In the genomic region with DNA sequence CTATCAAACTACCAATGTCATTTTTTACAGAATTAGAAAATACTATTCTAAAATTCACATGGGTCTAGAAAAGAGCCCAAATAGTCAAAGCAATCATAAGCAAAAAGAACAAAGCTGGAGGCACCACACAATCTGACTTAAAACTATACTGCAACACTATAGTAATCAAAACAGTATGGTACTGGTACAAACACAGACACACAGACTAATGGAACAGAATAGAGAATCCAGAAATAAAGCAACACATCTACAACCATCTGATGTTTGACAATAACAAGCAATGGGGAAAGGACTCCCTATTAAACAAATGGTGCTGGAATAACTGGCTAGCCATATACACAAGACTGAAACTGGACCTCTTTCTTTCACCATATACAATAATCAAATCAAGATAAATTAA, we compare ENCODE assay signal across 38 cellular contexts. TPM values are rescaled to one million over a fixed set of nuclear protein-coding genes. Genes with fewer than 3 reads are reported as not detected.
DNase-seq lines count a peak whose midpoint lies in the region; ATAC-seq, FAIRE-seq and TF ChIP-seq lines count a peak whose summit lies in the region.
"Had no signal": no experiment of that assay in that cellular context is flagged by ENCODE, and none has a peak within 500 bp of the region (broad histone marks: within the 10 kb centered on the region; RNA-seq: fewer than 3 reads in every experiment).

No MANE protein-coding gene starts in this region.

- TF ChIP-seq CTCF in HEK293 (tag by site-specific recombination; IDR thresholded peaks at IDR 0.05): no peak
- TF ChIP-seq CTCF in K562 (IDR thresholded peaks at IDR 0.05 in 2 of 3, conservative IDR thresholded peaks at IDR 0.05 in 1 of 3; ENCODE audit: insufficient read depth in 2 of 3, low read depth in 1 of 3, low read length in 3 of 3): no peak

- H2AFZ ChIP-seq in K562 (ENCODE audit: low read depth, low read length): no peak overlapping the region

- H3K36me3 ChIP-seq in HEK293 (ENCODE audit: control insufficient read depth in 2 of 2, insufficient read depth in 1 of 2, low read length in 2 of 2): no peaks in the 10 kb centered on the region
- H3K36me3 ChIP-seq in K562 (ENCODE audit: control insufficient read depth, insufficient read depth, low read length): no peaks in the 10 kb centered on the region
- H3K36me3 ChIP-seq: BE2C, BLaER1 had no signal

- FAIRE-seq in K562 (lab: Jason Lieb, UNC): no peak
- FAIRE-seq: A204.1, A549, D721Med had no signal

- H3K36me3 Mint-ChIP-seq in T-helper 17 cell (ENCODE audit: low read depth): no peaks in the 10 kb centered on the region
- H3K36me3 Mint-ChIP-seq: CD14-positive monocyte; CD8-positive, alpha-beta T cell had no signal

- H4K20me1 ChIP-seq in K562 (replicated peaks; ENCODE audit: control insufficient read depth, insufficient read depth, low read length): no peaks in the 10 kb centered on the region
- H4K20me1 ChIP-seq: BLaER1; BLaER1 treated with 17β-estradiol and CSF1 and Interleukin-3, amounts not matched to agents 10 nM and 100 nM had no signal

- POLR2A ChIA-PET in HEK293 (lab: Yijun Ruan, JAX): no interaction called here
- POLR2A ChIA-PET in K562 (lab: Yijun Ruan, JAX): interaction anchor here (0.6 kb wide), 1 partner anchor 87 kb away, joined by 4 read pairs; no protein-coding TSS in a partner anchor

- H3K27ac ChIP-seq in HEK293 (ENCODE audit: extremely low read depth, low read depth, low read length) (no peak overlapping the region), K562 (ENCODE audit: extremely low read depth, low read depth, low read length) (no peak overlapping the region)
- H3K27ac ChIP-seq: 22Rv1; A549; BLaER1; BLaER1 treated with 17β-estradiol and CSF1 and Interleukin-3, amounts not matched to agents 10 nM and 100 nM; C4-2B had no signal

- no peaks in the 10 kb centered on the region for H3K27me3 Mint-ChIP-seq in T-helper 17 cell
- H3K27me3 Mint-ChIP-seq: B cell had no signal

- CTCF ChIA-PET in HEK293 (lab: Yijun Ruan, JAX): no interaction called here
- CTCF ChIA-PET in K562 (lab: Yijun Ruan, JAX; ENCODE audit: low intra/inter-chr PET ratio): no interaction called here

- no peak for TF ChIP-seq RAD21 in K562 (CRISPR knock-in tag; conservative IDR thresholded peaks at IDR 0.05 in 1 of 2, IDR thresholded peaks at IDR 0.05 in 1 of 2)

- H3K4me3 ChIP-seq in HEK293 (ENCODE audit: low read depth, low read length) (no peak overlapping the region), K562 (no peak overlapping the region)
- H3K4me3 ChIP-seq: A549; BLaER1; BLaER1 treated with 17β-estradiol and CSF1 and Interleukin-3, amounts not matched to agents 10 nM and 100 nM had no signal

- no peaks in the 10 kb centered on the region for H3K4me1 ChIP-seq in HEK293 (ENCODE audit: control insufficient read depth, insufficient read depth, low read length)
- peaks cover 5 to 12% of the 10 kb centered on the region in 2 experiments; a peak in 4 of 5 replicates for H3K4me1 ChIP-seq in K562 (replicated peaks in 1 of 2; ENCODE audit: control insufficient read depth in 2 of 2, insufficient read depth in 2 of 2, low read length in 2 of 2)
- H3K4me1 ChIP-seq: BE2C, BLaER1, Caco-2 had no signal

- H3K9me3 ChIP-seq in HEK293 (ENCODE audit: control insufficient read depth, insufficient read depth, low read depth, low read length) (no peaks in the 10 kb centered on the region), T-helper 17 cell (ENCODE audit: control insufficient read depth, low read length, poor library complexity, severe bottlenecking) (peaks cover 15% of the 10 kb centered on the region), K562 (replicated peaks; ENCODE audit: control insufficient read depth, insufficient read depth, low read depth, low read length) (peaks cover 5% of the 10 kb centered on the region; the same call in 1 of the 2 replicates)
- H3K9me3 ChIP-seq: BE2C, Caco-2 had no signal

- intact Hi-C loops in K562 (cut with micrococcal nuclease): no loop called here

- no peak for TF ChIP-seq POLR2A in K562 (conservative IDR thresholded peaks at IDR 0.05)

- ATAC-seq in T-helper 17 cell (no peak), K562 (no peak), GM19397 (IDR thresholded peaks at IDR 0.05; ENCODE audit: unreplicated experiment) (no peak), HG03521 (IDR thresholded peaks at IDR 0.05; ENCODE audit: unreplicated experiment) (no peak), HG03442 (IDR thresholded peaks at IDR 0.05; ENCODE audit: unreplicated experiment) (no peak)
- ATAC-seq: A549; CD8-positive, alpha-beta T cell had no signal

- BruUV-seq in K562 (replicated peaks; lab: Mats Ljungman, UMichigan): no TSS peak

- no peak overlapping the region for H3K4me2 ChIP-seq in K562 (ENCODE audit: insufficient read depth, low read length)
- H3K4me2 ChIP-seq: A549; BLaER1; BLaER1 treated with 17β-estradiol and CSF1 and Interleukin-3, amounts not matched to agents 10 nM and 100 nM had no signal

- no peak for DNase-seq in T-helper 17 cell
- no peak for DNase-seq in K562 (ENCODE audit: extremely low read depth in 1 of 4, low spot score in 3 of 4)
- DNase-seq: 8988T; ACHN; AML-193; BE2C; C1 segment of cervical spinal cord; Caco-2; Calu3; CD4-positive, alpha-beta memory T cell; CD4-positive, alpha-beta T cell; CD4-positive, CD25-positive, alpha-beta regulatory T cell; CD8-positive, alpha-beta memory T cell; CD8-positive, alpha-beta T cell; COR-L47; DMS 273 treated with DMSO at 0.1 percent for 48 hours; DMS153; DMS53; DMS79; DMS79 treated with DMSO at 0.1 percent for 48 hours; DND-41; EL had no signal

- peak overlapping the region; percentile 0 for H3K27ac Mint-ChIP-seq in T-helper 17 cell
- H3K27ac Mint-ChIP-seq: B cell; CD14-positive monocyte; CD4-positive, alpha-beta memory T cell; CD4-positive, alpha-beta T cell; CD4-positive, CD25-positive, alpha-beta regulatory T cell; CD8-positive, alpha-beta T cell had no signal

- no peak overlapping the region for H3K4me3 Mint-ChIP-seq in T-helper 17 cell
- H3K4me3 Mint-ChIP-seq: B cell; CD14-positive monocyte; CD4-positive, alpha-beta memory T cell; CD4-positive, alpha-beta T cell; CD4-positive, CD25-positive, alpha-beta regulatory T cell; CD8-positive, alpha-beta memory T cell; CD8-positive, alpha-beta T cell had no signal

- no peaks in the 10 kb centered on the region for H3K9me1 ChIP-seq in K562 (ENCODE audit: control insufficient read depth, insufficient read depth, low read length)

- H3K9ac ChIP-seq in K562 (ENCODE audit: insufficient read depth in 1 of 2, low read depth in 2 of 2, low read length in 2 of 2): no peak overlapping the region
- H3K9ac ChIP-seq: BLaER1; BLaER1 treated with 17β-estradiol and CSF1 and Interleukin-3, amounts not matched to agents 10 nM and 100 nM had no signal

- H3K79me2 ChIP-seq in K562 (ENCODE audit: control insufficient read depth, insufficient read depth, low read length): no peaks in the 10 kb centered on the region

- in situ Hi-C loops in K562 (cut with MboI): no loop called here

- peaks cover 8% of the 10 kb centered on the region for H3K4me1 Mint-ChIP-seq in T-helper 17 cell

- no peaks in the 10 kb centered on the region for H3K27me3 ChIP-seq in K562 (ENCODE audit: control insufficient read depth in 2 of 2, insufficient read depth in 2 of 2, low read length in 2 of 2)
- H3K27me3 ChIP-seq: BE2C; BLaER1; BLaER1 treated with 17β-estradiol and CSF1 and Interleukin-3, amounts not matched to agents 10 nM and 100 nM had no signal

- TF ChIP-seq EP300 in K562 (IDR thresholded peaks at IDR 0.05; ENCODE audit: low read length): no peak

TF ChIP-seq in HEK293, 187 proteins besides CTCF, POLR2A, EP300 and RAD21 (continues in another document):
- peak; percentile 14 for TF ChIP-seq SETDB1 (IDR thresholded peaks at IDR 0.05; ENCODE audit: insufficient read length, low read length)

TF ChIP-seq in K562, 482 proteins besides CTCF, POLR2A, EP300 and RAD21 (continues in another document):
- no peak for TF ChIP-seq KDM4B (IDR thresholded peaks at IDR 0.05; ENCODE audit: borderline replicate concordance in 2 of 2, low read depth in 1 of 2)

RNA-seq across cellular contexts. Expression of gene CD53, which starts 39.8 kb away (rescaled TPM):
- total RNA-seq in T-helper 17 cell (100 to 1,000 TPM; 286 to 385 TPM), K562 (2014; rRNA removed) (63.5 and 79.5 TPM in 2 replicates), K562 (2014; rRNA removed; fragmentation: Illumina TruSeq; extraction: Trizol) (105 and 109 TPM in 2 replicates), K562 (2015; rRNA removed; fragmentation: Illumina TruSeq; extraction: Trizol) (206 and 220 TPM in 2 replicates), K562 (2021) (68.2 and 79.5 TPM in 2 replicates)
- total RNA-seq in K562 (2011; cell fraction: chromatin; rRNA removed; ENCODE audit: low replicate concordance): 62.6 and 66.9 TPM in 2 replicates
- total RNA-seq in K562 (2011; cell fraction: nucleolus; rRNA removed): 68.4 and 75.0 TPM in 2 replicates
- 78.3 and 90.2 TPM in 2 replicates for total RNA-seq in K562 (2011; cell fraction: nucleoplasm; rRNA removed)
- polyA plus RNA-seq in K562 (2011; rRNA removed) (144 and 443 TPM in 2 replicates), K562 (2014; fragmentation: Illumina TruSeq; extraction: Trizol) (121 and 131 TPM in 2 replicates), K562 (2014; fragmentation: Nextera tagmentation; extraction: Ambion mirVana) (100 to 1,000 TPM; 161 to 172 TPM), K562 (2014; rRNA removed) (106 and 112 TPM in 2 replicates)
- polyA plus RNA-seq in K562 (2011; cell fraction: cytosol; rRNA removed): 92.6 and 440 TPM in 2 replicates
- polyA plus RNA-seq in K562 (2011; cell fraction: nucleus; rRNA removed): 106 and 451 TPM in 2 replicates
- 148 and 187 TPM in 2 replicates for polyA plus RNA-seq in K562 (2012)
- 164 and 437 TPM in 2 replicates for polyA minus RNA-seq in K562 (2011; rRNA and poly(A)+ RNA removed)
- 36.6 and 74.4 TPM in 2 replicates for polyA minus RNA-seq in K562 (2011; cell fraction: cytosol; rRNA and poly(A)+ RNA removed)
- polyA minus RNA-seq in K562 (2011; cell fraction: nucleus; rRNA and poly(A)+ RNA removed): 21.5 and 140 TPM in 2 replicates
- total RNA-seq: A172, Caco-2, Calu3 had no signal
- polyA plus RNA-seq: A549, AG04450, BJ had no signal

RNA-seq across cellular contexts. Expression of gene LRIF1, which starts 50.9 kb away (rescaled TPM):
- total RNA-seq in T-helper 17 cell: 1 to 10 TPM; 4.5 to 7.4 TPM
- 18.8 and 70.7 TPM in 2 replicates for total RNA-seq in K562 (2011; cell fraction: chromatin; rRNA removed; ENCODE audit: low replicate concordance)
- 14.5 and 16.8 TPM in 2 replicates for total RNA-seq in K562 (2011; cell fraction: nucleolus; rRNA removed)
- 30.1 and 35.5 TPM in 2 replicates for total RNA-seq in K562 (2011; cell fraction: nucleoplasm; rRNA removed)
- 35.6 and 40.2 TPM in 2 replicates for total RNA-seq in K562 (2014; rRNA removed)
- 84.4 and 94.1 TPM in 2 replicates for total RNA-seq in K562 (2014; rRNA removed; fragmentation: Illumina TruSeq; extraction: Trizol)
- total RNA-seq in K562 (2015; rRNA removed; fragmentation: Illumina TruSeq; extraction: Trizol): 82.8 and 88.8 TPM in 2 replicates
- 50.0 and 52.2 TPM in 2 replicates for total RNA-seq in K562 (2021)
- 46.8 and 48.6 TPM in 2 replicates for polyA plus RNA-seq in K562 (2011; rRNA removed)
- 11.8 and 19.3 TPM in 2 replicates for polyA plus RNA-seq in K562 (2011; cell fraction: cytosol; rRNA removed)
- polyA plus RNA-seq in K562 (2011; cell fraction: nucleus; rRNA removed): 22.3 and 27.1 TPM in 2 replicates
- polyA plus RNA-seq in K562 (2012): 50.9 and 53.6 TPM in 2 replicates
- polyA plus RNA-seq in K562 (2014; fragmentation: Illumina TruSeq; extraction: Trizol): 67.2 and 74.1 TPM in 2 replicates
- polyA plus RNA-seq in K562 (2014; fragmentation: Nextera tagmentation; extraction: Ambion mirVana): 10 to 100 TPM; 79.7 to 86.1 TPM
- polyA plus RNA-seq in K562 (2014; rRNA removed): 39.9 and 45.7 TPM in 2 replicates
- polyA minus RNA-seq in K562 (2011; rRNA and poly(A)+ RNA removed): 45.8 and 57.1 TPM in 2 replicates
- polyA minus RNA-seq in K562 (2011; cell fraction: cytosol; rRNA and poly(A)+ RNA removed): 32.4 and 36.3 TPM in 2 replicates
- 25.7 and 44.2 TPM in 2 replicates for polyA minus RNA-seq in K562 (2011; cell fraction: nucleus; rRNA and poly(A)+ RNA removed)

Comparison
In these comparisons a context has a peak if more than half of its experiments do, and no peak if none do; other contexts are left out.
1. Of the 44 proteins assayed by ChIP-seq in both K562 and HEK293: peak only in K562: TRIM28; only in HEK293: SETDB1; in both: none; in neither: 42.